In the genomic region with DNA sequence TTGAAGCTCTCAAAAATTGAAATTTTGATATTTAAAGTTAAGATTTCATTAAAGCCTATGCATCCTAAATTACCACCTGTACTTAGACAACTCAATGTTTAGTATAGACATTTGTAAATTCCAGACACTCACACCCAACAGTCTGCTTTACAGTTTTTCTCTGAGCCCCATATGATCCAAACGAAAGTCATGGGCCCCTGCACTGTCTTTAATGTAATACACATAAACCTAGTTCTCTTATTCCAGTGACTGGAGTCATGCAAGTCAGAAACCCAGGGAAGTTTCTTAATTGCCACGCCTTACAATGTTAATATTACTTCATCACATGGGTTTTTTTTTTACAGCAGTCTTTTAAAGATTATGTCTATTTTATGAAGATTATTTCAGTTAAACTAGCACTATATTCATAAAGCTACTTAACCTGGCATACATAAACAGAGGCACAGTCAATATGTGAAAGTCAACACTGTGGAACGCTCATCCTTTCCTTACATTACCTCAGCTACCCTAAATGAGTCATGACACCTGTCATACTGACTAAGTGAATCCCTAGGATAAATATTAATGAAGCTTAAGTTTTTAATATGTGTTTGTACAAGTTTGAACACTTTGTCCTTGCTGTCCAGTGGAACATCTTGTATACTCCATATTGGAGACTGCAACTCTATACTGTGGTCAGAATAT, we compare ENCODE assay signal across 14 cellular contexts.
A peak's percentile ranks its signal among the peaks of the same experiment; 100 is the strongest.
DNase-seq lines count a peak whose midpoint lies in the region; ATAC-seq, FAIRE-seq and TF ChIP-seq lines count a peak whose summit lies in the region.
"Had no signal": no experiment of that assay in that cellular context is flagged by ENCODE, and none has a peak within 500 bp of the region (broad histone marks: within the 10 kb centered on the region; RNA-seq: fewer than 3 reads in every experiment).

No MANE protein-coding gene starts in this region.

- no peaks in the 10 kb centered on the region for H3K9me3 Mint-ChIP-seq in activated naive CD4-positive, alpha-beta T cell treated with anti-CD3 and anti-CD28 coated beads for 36 hours

- no peak overlapping the region for H3K4me3 Mint-ChIP-seq in activated naive CD4-positive, alpha-beta T cell treated with anti-CD3 and anti-CD28 coated beads for 36 hours
- H3K4me3 Mint-ChIP-seq: activated CD4-positive, alpha-beta T cell treated with anti-CD3 and anti-CD28 coated beads, Interleukin-2, amount 10 ng/mL, durations not matched to agents 24 days and 14 days had no signal

- peak overlapping the region; percentile 11 for H3K27ac Mint-ChIP-seq in activated naive CD4-positive, alpha-beta T cell treated with anti-CD3 and anti-CD28 coated beads for 36 hours
- H3K27ac Mint-ChIP-seq: activated CD4-positive, alpha-beta T cell treated with anti-CD3 and anti-CD28 coated beads, Interleukin-2, amount 10 ng/mL, durations not matched to agents 24 days and 14 days had no signal

- peaks cover 3% of the 10 kb centered on the region for H3K27me3 Mint-ChIP-seq in activated naive CD4-positive, alpha-beta T cell treated with anti-CD3 and anti-CD28 coated beads for 36 hours (ENCODE audit: low read depth)

- 58 to 63% methylated on average over 3 of the region's 3 CpGs for WGBS in pancreas, 2 donors

- no peak for FAIRE-seq in pancreas (lab: Jason Lieb, UNC)
- FAIRE-seq: endothelial cell of umbilical vein, K562 had no signal

- no peaks in the 10 kb centered on the region for H3K36me3 ChIP-seq in pancreas
- H3K36me3 ChIP-seq: tibial artery had no signal

- intact Hi-C loops in activated naive CD4-positive, alpha-beta T cell treated with anti-CD3 and anti-CD28 coated beads for 36 hours (cut with micrococcal nuclease): loop anchor here (1.0 to 5.0 kb wide), 5 partner anchors 19 to 1005 kb away; a partner anchor contains a TSS
- intact Hi-C loops in pancreas (cut with DNase I): no loop called here

- no peak for TF ChIP-seq CTCF in pancreas (IDR thresholded peaks at IDR 0.05)

- peak; percentile 22 for DNase-seq in activated naive CD4-positive, alpha-beta T cell treated with anti-CD3 and anti-CD28 coated beads for 36 hours
- DNase-seq in activated naive CD4-positive, alpha-beta T cell treated with anti-CD3 and anti-CD28 coated beads, Interleukin-2, amount 50 U/mL, for 16 hours: no peak
- DNase-seq in LoVo (ENCODE audit: low spot score): peak; percentile 4
- DNase-seq in stimulated activated naive CD8-positive, alpha-beta T cell treated with anti-CD3 and anti-CD28 coated beads, Interleukin-15, Interleukin-2, amounts not matched to agents 100 U/mL and 50 U/mL, for 24 hours: no peak
- DNase-seq in pancreas: no peak
- DNase-seq in stimulated activated naive CD4-positive, alpha-beta T cell treated with Interleukin-2 at 50 U/mL for 16 hours (lab: John Stamatoyannopoulos, UW): no peak
- DNase-seq in iPS-NIHi7 (ENCODE audit: extremely low spot score): no peak
- DNase-seq: activated CD4-positive, alpha-beta T cell treated with anti-CD3 and anti-CD28 coated beads, Interleukin-2, amount 10 ng/mL, durations not matched to agents 24 days and 14 days; GM23248; left cardiac atrium; tibial artery had no signal

- H3K27ac ChIP-seq in pancreas: no peak overlapping the region
- H3K27ac ChIP-seq: GM23248, tibial artery had no signal

- H3K36me3 Mint-ChIP-seq in activated naive CD4-positive, alpha-beta T cell treated with anti-CD3 and anti-CD28 coated beads for 36 hours (ENCODE audit: low read depth): no peaks in the 10 kb centered on the region

- CTCF ChIA-PET in activated naive CD4-positive, alpha-beta T cell treated with anti-CD3 and anti-CD28 coated beads for 36 hours (lab: Charles Lee): interaction anchor here (0.6 to 1.8 kb wide), 5 partner anchors 20 to 211 kb away, joined by 3 to 6 read pairs (median 5); no protein-coding TSS in a partner anchor

- peak; percentile 71 for ATAC-seq in HG02870 (IDR thresholded peaks at IDR 0.05; ENCODE audit: unreplicated experiment)
- peak; percentile 84 for ATAC-seq in stimulated activated naive CD8-positive, alpha-beta T cell treated with anti-CD3 and anti-CD28 coated beads, Interleukin-15, Interleukin-2, amounts not matched to agents 100 U/mL and 50 U/mL, for 24 hours
- ATAC-seq in pancreas: no peak
- ATAC-seq: K562, left cardiac atrium had no signal

- H3K4me1 Mint-ChIP-seq in activated naive CD4-positive, alpha-beta T cell treated with anti-CD3 and anti-CD28 coated beads for 36 hours (ENCODE audit: low read depth): peaks cover 10% of the 10 kb centered on the region

- H3K4me1 ChIP-seq in pancreas: no peaks in the 10 kb centered on the region
- H3K4me1 ChIP-seq: tibial artery had no signal

- no peaks in the 10 kb centered on the region for H3K27me3 ChIP-seq in pancreas
- H3K27me3 ChIP-seq: tibial artery had no signal

- H3K9me3 ChIP-seq in pancreas: no peaks in the 10 kb centered on the region

- H3K4me3 ChIP-seq in pancreas: no peak overlapping the region
- H3K4me3 ChIP-seq: GM23248, K562, tibial artery had no signal

Comparison
In these comparisons a context has a peak if more than half of its experiments do, and no peak if none do; other contexts are left out.
1. DNase-seq: peak in activated naive CD4-positive, alpha-beta T cell treated with anti-CD3 and anti-CD28 coated beads for 36 hours (single experiment) and LoVo (single experiment); none in activated naive CD4-positive, alpha-beta T cell treated with anti-CD3 and anti-CD28 coated beads, Interleukin-2, amount 50 U/mL, for 16 hours (single experiment), stimulated activated naive CD8-positive, alpha-beta T cell treated with anti-CD3 and anti-CD28 coated beads, Interleukin-15, Interleukin-2, amounts not matched to agents 100 U/mL and 50 U/mL, for 24 hours (single experiment), pancreas (0 of 6), stimulated activated naive CD4-positive, alpha-beta T cell treated with Interleukin-2 at 50 U/mL for 16 hours (single experiment) and iPS-NIHi7 (single experiment).
2. ATAC-seq: peak in HG02870 (single experiment) and stimulated activated naive CD8-positive, alpha-beta T cell treated with anti-CD3 and anti-CD28 coated beads, Interleukin-15, Interleukin-2, amounts not matched to agents 100 U/mL and 50 U/mL, for 24 hours (single experiment); none in pancreas (0 of 4).